ENCODE assay signal across 22 cellular contexts in the genomic region with DNA sequence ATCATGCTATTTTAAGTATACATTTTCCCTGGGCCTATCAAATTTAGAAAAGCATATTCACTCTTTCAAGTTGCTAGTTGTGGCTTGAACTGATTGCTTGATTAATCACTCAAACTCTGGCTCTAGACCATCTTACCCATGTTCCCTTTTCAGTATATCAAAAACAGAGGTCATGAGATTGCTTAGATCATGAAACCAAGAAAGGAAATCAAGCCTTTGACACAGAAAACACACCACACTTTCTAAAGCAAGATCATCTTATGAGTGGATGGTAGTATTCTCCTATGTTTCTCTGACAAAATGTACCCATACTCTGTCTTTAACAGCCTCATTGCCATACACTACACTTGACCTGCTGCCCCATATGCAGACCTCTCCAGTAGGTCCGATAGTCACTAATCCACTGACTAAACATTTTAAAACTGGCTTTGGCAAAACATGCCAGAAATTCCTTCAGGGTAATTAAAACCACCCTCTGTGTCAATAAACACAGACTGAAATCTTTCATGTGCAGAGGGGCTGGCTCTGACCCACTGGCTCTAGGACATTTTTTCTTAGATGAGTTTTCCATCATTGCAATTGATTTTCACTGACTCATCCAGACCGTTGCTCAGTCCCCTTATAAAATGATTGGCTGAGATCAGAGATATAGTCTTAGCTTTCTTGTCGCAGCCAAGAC. TPM values are rescaled to one million over a fixed set of nuclear protein-coding genes. Genes with fewer than 3 reads are reported as not detected.
DNase-seq lines count a peak whose midpoint lies in the region; ATAC-seq and TF ChIP-seq lines count a peak whose summit lies in the region.
"Had no signal": no experiment of that assay in that cellular context is flagged by ENCODE, and none has a peak within 500 bp of the region (broad histone marks: within the 10 kb centered on the region; RNA-seq: fewer than 3 reads in every experiment).

No MANE protein-coding gene starts in this region.

- no peak overlapping the region for H3K4me3 Mint-ChIP-seq in immature natural killer cell
- H3K4me3 Mint-ChIP-seq: activated CD4-positive, alpha-beta T cell treated with anti-CD3 and anti-CD28 coated beads, Interleukin-2, amount 10 ng/mL, durations not matched to agents 7 days and 5 days; activated naive CD8-positive, alpha-beta T cell treated with anti-CD3 and anti-CD28 coated beads, Interleukin-2, amount 50 U/mL, for 24 hours had no signal

- no peaks in the 10 kb centered on the region for H3K27me3 Mint-ChIP-seq in immature natural killer cell (ENCODE audit: low read depth in 3 of 3)
- H3K27me3 Mint-ChIP-seq: activated CD4-positive, alpha-beta T cell treated with anti-CD3 and anti-CD28 coated beads, Interleukin-2, amount 10 ng/mL, durations not matched to agents 7 days and 5 days; activated naive CD8-positive, alpha-beta T cell treated with anti-CD3 and anti-CD28 coated beads, Interleukin-2, amount 50 U/mL, for 24 hours had no signal

- no peaks in the 10 kb centered on the region for H3K4me1 ChIP-seq in ovary (ENCODE audit: insufficient read depth)
- H3K4me1 ChIP-seq: colonic mucosa had no signal

- no peaks in the 10 kb centered on the region for H3K9me3 ChIP-seq in ovary
- H3K9me3 ChIP-seq: colonic mucosa, tibial nerve had no signal

- TF ChIP-seq CTCF in 22Rv1 (IDR thresholded peaks at IDR 0.05) (no peak), ovary (IDR thresholded peaks at IDR 0.05) (no peak)

- H3K27ac Mint-ChIP-seq in immature natural killer cell, result peak overlapping the region in 4 of 6 donors; percentile 11 to 67 (median 32)
- H3K27ac Mint-ChIP-seq: activated CD4-positive, alpha-beta T cell treated with anti-CD3 and anti-CD28 coated beads, Interleukin-2, amount 10 ng/mL, durations not matched to agents 7 days and 5 days; activated naive CD8-positive, alpha-beta T cell treated with anti-CD3 and anti-CD28 coated beads, Interleukin-2, amount 50 U/mL, for 24 hours had no signal

- TF ChIP-seq EP300 in ovary (IDR thresholded peaks at IDR 0.05), result no peak

- intact Hi-C loops in ovary (cut with DNase I), result no loop called here

- peaks cover 32 to 43% of the 10 kb centered on the region in 2 donors for H3K4me1 Mint-ChIP-seq in immature natural killer cell
- H3K4me1 Mint-ChIP-seq: activated CD4-positive, alpha-beta T cell treated with anti-CD3 and anti-CD28 coated beads, Interleukin-2, amount 10 ng/mL, durations not matched to agents 7 days and 5 days; activated naive CD8-positive, alpha-beta T cell treated with anti-CD3 and anti-CD28 coated beads, Interleukin-2, amount 50 U/mL, for 24 hours had no signal

- peak; percentile 90 for ATAC-seq in SK-N-SH treated with all-trans-retinoic acid at 6 μM for 48 hours
- ATAC-seq: activated naive CD8-positive, alpha-beta T cell treated with anti-CD3 and anti-CD28 coated beads, Interleukin-2, amount 50 U/mL, for 24 hours; left cardiac atrium; right cardiac atrium had no signal

- DNase-seq in GOT3 (lab: John Stamatoyannopoulos, UW), result peak; percentile 4
- DNase-seq in immature natural killer cell, result no peak
- DNase-seq in cerebellum (ENCODE audit: low spot score), result no peak
- no peak for DNase-seq in germinal center (ENCODE audit: low spot score)
- DNase-seq in iPS-NIHi11 (ENCODE audit: low spot score), result no peak
- DNase-seq in ovary, result no peak
- DNase-seq: activated CD4-positive, alpha-beta T cell treated with anti-CD3 and anti-CD28 coated beads, Interleukin-2, amount 10 ng/mL, durations not matched to agents 7 days and 5 days; activated naive CD8-positive, alpha-beta T cell treated with anti-CD3 and anti-CD28 coated beads, Interleukin-2, amount 50 U/mL, for 24 hours; colonic mucosa; head of caudate nucleus; left cardiac atrium; NCI-H1092; NCI-H2171; NK-92 treated with Interleukin-12 subunit alpha and Interleukin-12 subunit beta, amount 100 ng/mL, for 24 hours; right cardiac atrium; SIG-M5; stimulated activated CD4-positive, alpha-beta T cell treated with anti-CD3 and anti-CD28 coated beads, Interleukin-2, amount 100 ng/mL, for 48 hours; stimulated activated CD8-positive, alpha-beta memory T cell treated with anti-CD3 and anti-CD28 coated beads, Interleukin-4, amount 100 ng/mL, for 48 hours had no signal

- peaks cover 17 to 35% (median 19%) of the 10 kb centered on the region in 3 donors for H3K36me3 Mint-ChIP-seq in immature natural killer cell

- TF ChIP-seq POLR2A in ovary (IDR thresholded peaks at IDR 0.05), result no peak

- WGBS in ovary, 3 donors, result 3 to 18% (median 16%) methylated on average over 3 of the region's 3 CpGs

- H3K27me3 ChIP-seq in ovary, result no peaks in the 10 kb centered on the region
- H3K27me3 ChIP-seq: colonic mucosa, tibial nerve had no signal

- H3K9me3 Mint-ChIP-seq in immature natural killer cell, result no peaks in the 10 kb centered on the region
- H3K9me3 Mint-ChIP-seq: activated CD4-positive, alpha-beta T cell treated with anti-CD3 and anti-CD28 coated beads, Interleukin-2, amount 10 ng/mL, durations not matched to agents 7 days and 5 days; activated naive CD8-positive, alpha-beta T cell treated with anti-CD3 and anti-CD28 coated beads, Interleukin-2, amount 50 U/mL, for 24 hours had no signal

- no peak overlapping the region for H3K4me3 ChIP-seq in ovary
- H3K4me3 ChIP-seq: colonic mucosa, tibial nerve had no signal

- H3K36me3 ChIP-seq in ovary, result no peaks in the 10 kb centered on the region
- H3K36me3 ChIP-seq: colonic mucosa, tibial nerve had no signal

- H3K27ac ChIP-seq in 22Rv1 (peak overlapping the region; percentile 45), ovary (no peak overlapping the region)
- H3K27ac ChIP-seq: colonic mucosa, tibial nerve had no signal

TF ChIP-seq in SK-N-SH treated with all-trans-retinoic acid at 6 μM for 48 hours, 23 proteins besides CTCF, POLR2A, EP300 and RAD21:
- TF ChIP-seq TCF4 (CRISPR knock-in tag; IDR thresholded peaks at IDR 0.05; ENCODE audit: borderline replicate concordance) (no peak), ZFP3 (CRISPR knock-in tag; IDR thresholded peaks at IDR 0.05) (no peak), CSDC2 (CRISPR knock-in tag; IDR thresholded peaks at IDR 0.05) (no peak), ARNTL (CRISPR knock-in tag; IDR thresholded peaks at IDR 0.05; ENCODE audit: borderline replicate concordance, low read depth) (no peak), ISL1 (CRISPR knock-in tag; IDR thresholded peaks at IDR 0.05) (0 out of 2 replicates have a peak, but pooled peaks have one; percentile 17), ZNF8 (CRISPR knock-in tag; IDR thresholded peaks at IDR 0.05) (no peak), PPARA (CRISPR knock-in tag; IDR thresholded peaks at IDR 0.05; ENCODE audit: borderline replicate concordance) (no peak)
- TF ChIP-seq, protein P1, sequence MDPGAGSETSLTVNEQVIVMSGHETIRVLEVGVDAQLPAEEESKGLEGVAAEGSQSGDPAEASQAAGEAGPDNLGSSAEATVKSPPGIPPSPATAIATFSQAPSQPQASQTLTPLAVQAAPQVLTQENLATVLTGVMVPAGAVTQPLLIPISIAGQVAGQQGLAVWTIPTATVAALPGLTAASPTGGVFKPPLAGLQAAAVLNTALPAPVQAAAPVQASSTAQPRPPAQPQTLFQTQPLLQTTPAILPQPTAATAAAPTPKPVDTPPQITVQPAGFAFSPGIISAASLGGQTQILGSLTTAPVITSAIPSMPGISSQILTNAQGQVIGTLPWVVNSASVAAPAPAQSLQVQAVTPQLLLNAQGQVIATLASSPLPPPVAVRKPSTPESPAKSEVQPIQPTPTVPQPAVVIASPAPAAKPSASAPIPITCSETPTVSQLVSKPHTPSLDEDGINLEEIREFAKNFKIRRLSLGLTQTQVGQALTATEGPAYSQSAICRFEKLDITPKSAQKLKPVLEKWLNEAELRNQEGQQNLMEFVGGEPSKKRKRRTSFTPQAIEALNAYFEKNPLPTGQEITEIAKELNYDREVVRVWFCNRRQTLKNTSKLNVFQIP (CRISPR knock-in tag; IDR thresholded peaks at IDR 0.05; ENCODE audit: borderline replicate concordance, low read depth), result 0 out of 2 replicates have a peak, but pooled peaks have one; percentile 42

RNA-seq across cellular contexts. Expression of gene PPP2R2B, which starts 18.2 kb away (rescaled TPM):
- 10 to 100 TPM; 35.6 to 62.3 (median 41.0) TPM for polyA plus RNA-seq in immature natural killer cell
- total RNA-seq in cerebellum, result 64.4 TPM
- 10 to 100 TPM in 1 of 7 donors, 1 to 10 TPM in 3, under 1 TPM in 2, not detected in 1; 0.12 to 20.8 (median 1.2) TPM for total RNA-seq in ovary
- 1 to 10 TPM in 1 of 2 donors, under 1 TPM in 1; 0.25 to 2.6 TPM for polyA plus RNA-seq in ovary
- polyA plus RNA-seq: AG04450 had no signal
